Comparison of ENCODE assay signal across 17 cellular contexts in genomic region chr12:25242981-25243764, GRCh38. TPM values are rescaled to one million over a fixed set of nuclear protein-coding genes. Genes with fewer than 3 reads are reported as not detected.
A peak's percentile ranks its signal among the peaks of the same experiment; 100 is the strongest.
DNase-seq lines count a peak whose midpoint lies in the region; ATAC-seq and TF ChIP-seq lines count a peak whose summit lies in the region.
"Had no signal": no experiment of that assay in that cellular context is flagged by ENCODE, and none has a peak within 500 bp of the region (broad histone marks: within the 10 kb centered on the region; RNA-seq: fewer than 3 reads in every experiment).

No MANE protein-coding gene starts in this region.

- H3K4me1 ChIP-seq in Caco-2 (peaks cover 39% of the 10 kb centered on the region), fibroblast of lung (ENCODE audit: control insufficient read depth, extremely low read depth, insufficient read depth, low read length) (peaks cover 5% of the 10 kb centered on the region), muscle layer of duodenum (ENCODE audit: control insufficient read depth in 1 of 2, insufficient read depth in 2 of 2, low read length in 2 of 2) (peaks cover 6% of the 10 kb centered on the region in 2 donors)

- H4K20me1 ChIP-seq in fibroblast of lung (ENCODE audit: control insufficient read depth, extremely low read depth, insufficient read depth, low read length), result no peaks in the 10 kb centered on the region

- H3K79me2 ChIP-seq in fibroblast of lung (ENCODE audit: control insufficient read depth, insufficient read depth, low read length), result peaks cover 26% of the 10 kb centered on the region

- intact Hi-C loops in Caco-2 (cut with micrococcal nuclease; ENCODE audit: unreplicated experiment), result loop anchor here (1.0 kb wide), 1 partner anchor 104 kb away; no protein-coding TSS in a partner anchor

- no peak for ATAC-seq in activated CD8-positive, alpha-beta T cell treated with anti-CD3 and anti-CD28 coated beads, Interleukin-2, amount 10 ng/mL, durations not matched to agents 7 days and 5 days
- ATAC-seq in HG03196 (IDR thresholded peaks at IDR 0.05; ENCODE audit: unreplicated experiment), result no peak
- ATAC-seq: stimulated activated memory B cell treated with anti-CD40 and anti-IgM and Interleukin-4, amounts not matched to agents 10 μg/mL and 1 μg/mL and 100 μg/mL, for 72 hours had no signal

- CTCF ChIA-PET in Caco-2 (lab: Charles Lee), result interaction anchor here (0.7 kb wide), 1 partner anchor 144 kb away, joined by 4 read pairs; no protein-coding TSS in a partner anchor
- CTCF ChIA-PET in activated CD8-positive, alpha-beta T cell treated with anti-CD3 and anti-CD28 coated beads, Interleukin-2, amount 10 ng/mL, durations not matched to agents 7 days and 5 days (lab: Charles Lee), result interaction anchor here (1.1 to 1.3 kb wide), 2 partner anchors 9 to 10 kb away, joined by 3 read pairs; no protein-coding TSS in a partner anchor

- TF ChIP-seq CTCF in Caco-2 (IDR thresholded peaks at IDR 0.05; ENCODE audit: insufficient read depth in 1 of 2, low read depth in 1 of 2, low read length in 1 of 2, severe bottlenecking in 1 of 2, unreplicated experiment in 1 of 2) (no peak), fibroblast of lung (conservative IDR thresholded peaks at IDR 0.05 in 1 of 2, IDR thresholded peaks at IDR 0.05 in 1 of 2; ENCODE audit: low read depth in 1 of 2, low read length in 2 of 2) (no peak)

- no peaks in the 10 kb centered on the region for H3K27me3 Mint-ChIP-seq in Caco-2 (ENCODE audit: insufficient read depth, unreplicated experiment)
- no peaks in the 10 kb centered on the region for H3K27me3 Mint-ChIP-seq in activated CD8-positive, alpha-beta T cell treated with anti-CD3 and anti-CD28 coated beads, Interleukin-2, amount 10 ng/mL, durations not matched to agents 7 days and 5 days (ENCODE audit: low read depth)
- H3K27me3 Mint-ChIP-seq: stimulated activated memory B cell treated with anti-CD40 and anti-IgM and Interleukin-4, amounts not matched to agents 10 μg/mL and 1 μg/mL and 100 μg/mL, for 72 hours had no signal

- H3K4me2 ChIP-seq in fibroblast of lung (ENCODE audit: extremely low read depth, insufficient read depth, low read length), result no peak overlapping the region

- peaks cover 53% of the 10 kb centered on the region for H3K4me1 Mint-ChIP-seq in Caco-2 (ENCODE audit: low read depth, unreplicated experiment)
- peaks cover 28% of the 10 kb centered on the region for H3K4me1 Mint-ChIP-seq in activated CD8-positive, alpha-beta T cell treated with anti-CD3 and anti-CD28 coated beads, Interleukin-2, amount 10 ng/mL, durations not matched to agents 7 days and 5 days (ENCODE audit: low read depth)

- H3K36me3 Mint-ChIP-seq in Caco-2 (ENCODE audit: insufficient read depth, unreplicated experiment), result peaks cover 96% of the 10 kb centered on the region
- peaks cover 59% of the 10 kb centered on the region for H3K36me3 Mint-ChIP-seq in activated CD8-positive, alpha-beta T cell treated with anti-CD3 and anti-CD28 coated beads, Interleukin-2, amount 10 ng/mL, durations not matched to agents 7 days and 5 days (ENCODE audit: low read depth)

- H3K36me3 ChIP-seq in Caco-2 (ENCODE audit: control insufficient read depth, insufficient read depth, low read length), result peaks cover 3% of the 10 kb centered on the region
- H3K36me3 ChIP-seq in fibroblast of lung (ENCODE audit: control insufficient read depth, insufficient read depth, low read length), result no peaks in the 10 kb centered on the region
- peaks cover 0 to 11% of the 10 kb centered on the region in 2 donors for H3K36me3 ChIP-seq in muscle layer of duodenum (ENCODE audit: control insufficient read depth in 1 of 2, insufficient read depth in 2 of 2, low read length in 2 of 2)
- H3K36me3 ChIP-seq: brain microvascular endothelial cell had no signal

- H3K27ac ChIP-seq in fibroblast of lung (ENCODE audit: insufficient read depth, low read length) (no peak overlapping the region), muscle layer of duodenum (ENCODE audit: low read length) (peak overlapping the region; percentile 19)
- H3K27ac ChIP-seq: brain microvascular endothelial cell, VCaP had no signal

- H3K4me3 Mint-ChIP-seq in Caco-2 (ENCODE audit: unreplicated experiment), result peak overlapping the region; percentile 64
- no peak overlapping the region for H3K4me3 Mint-ChIP-seq in activated CD8-positive, alpha-beta T cell treated with anti-CD3 and anti-CD28 coated beads, Interleukin-2, amount 10 ng/mL, durations not matched to agents 7 days and 5 days
- H3K4me3 Mint-ChIP-seq: stimulated activated memory B cell treated with anti-CD40 and anti-IgM and Interleukin-4, amounts not matched to agents 10 μg/mL and 1 μg/mL and 100 μg/mL, for 72 hours had no signal

- H3K27ac Mint-ChIP-seq in Caco-2 (ENCODE audit: unreplicated experiment), result peak overlapping the region; percentile 88
- H3K27ac Mint-ChIP-seq in activated CD8-positive, alpha-beta T cell treated with anti-CD3 and anti-CD28 coated beads, Interleukin-2, amount 10 ng/mL, durations not matched to agents 7 days and 5 days, result no peak overlapping the region
- H3K27ac Mint-ChIP-seq: stimulated activated memory B cell treated with anti-CD40 and anti-IgM and Interleukin-4, amounts not matched to agents 10 μg/mL and 1 μg/mL and 100 μg/mL, for 72 hours had no signal

- no peak overlapping the region for H2AFZ ChIP-seq in fibroblast of lung (ENCODE audit: low read length)

- DNase-seq in Caco-2 (peak; percentile 66 to 68), RKO (ENCODE audit: low spot score) (peak; percentile 27), fibroblast of lung (ENCODE audit: low read depth in 2 of 2) (peak; percentile 28 to 33), OCI-M2 (lab: John Stamatoyannopoulos, UW; ENCODE audit: unreplicated experiment) (no peak)
- DNase-seq in activated CD8-positive, alpha-beta T cell treated with anti-CD3 and anti-CD28 coated beads, Interleukin-2, amount 10 ng/mL, durations not matched to agents 7 days and 5 days, result no peak
- DNase-seq in NK-92 treated with Interleukin-12 subunit alpha and Interleukin-12 subunit beta, amount 100 ng/mL, for 24 hours (lab: John Stamatoyannopoulos, UW), result no peak
- DNase-seq: activated gamma-delta T cell; brain microvascular endothelial cell; effector memory CD4-positive, alpha-beta T cell; midbrain; NCI-H69; occipital lobe; SW 1271 had no signal

- BruUV-seq in Caco-2 (replicated peaks; lab: Mats Ljungman, UMichigan), result TSS peak; percentile 99

- H3K9me3 ChIP-seq in Caco-2 (no peaks in the 10 kb centered on the region), fibroblast of lung (ENCODE audit: control insufficient read depth, insufficient read depth, low read depth, low read length) (no peaks in the 10 kb centered on the region), muscle layer of duodenum (ENCODE audit: control insufficient read depth in 1 of 2, low read length in 2 of 2) (no peaks in the 10 kb centered on the region)

- no peaks in the 10 kb centered on the region for H3K9me3 Mint-ChIP-seq in Caco-2 (ENCODE audit: unreplicated experiment)
- no peaks in the 10 kb centered on the region for H3K9me3 Mint-ChIP-seq in activated CD8-positive, alpha-beta T cell treated with anti-CD3 and anti-CD28 coated beads, Interleukin-2, amount 10 ng/mL, durations not matched to agents 7 days and 5 days (ENCODE audit: insufficient read depth)
- H3K9me3 Mint-ChIP-seq: stimulated activated memory B cell treated with anti-CD40 and anti-IgM and Interleukin-4, amounts not matched to agents 10 μg/mL and 1 μg/mL and 100 μg/mL, for 72 hours had no signal

- POLR2A ChIA-PET in Caco-2 (lab: Charles Lee), result no interaction called here
- POLR2A ChIA-PET in activated CD8-positive, alpha-beta T cell treated with anti-CD3 and anti-CD28 coated beads, Interleukin-2, amount 10 ng/mL, durations not matched to agents 7 days and 5 days (lab: Charles Lee), result interaction anchor here (0.6 kb wide), 1 partner anchor 121 kb away, joined by 3 read pairs; no protein-coding TSS in a partner anchor

- H3K9ac ChIP-seq in fibroblast of lung (ENCODE audit: insufficient read depth, low read length), result no peak overlapping the region

- H3K4me3 ChIP-seq in Caco-2 (ENCODE audit: low read depth, low read length), result no peak overlapping the region
- H3K4me3 ChIP-seq in fibroblast of lung (replicated peaks in 1 of 4; ENCODE audit: control extremely low read depth in 1 of 4, insufficient read depth in 1 of 4, low read depth in 3 of 4, low read length in 4 of 4), result no peak overlapping the region
- H3K4me3 ChIP-seq in muscle layer of duodenum (ENCODE audit: low read depth in 1 of 2, low read length in 2 of 2), result no peak overlapping the region

- no peaks in the 10 kb centered on the region for H3K27me3 ChIP-seq in Caco-2 (replicated peaks; ENCODE audit: control insufficient read depth, insufficient read depth, low read length)
- no peaks in the 10 kb centered on the region for H3K27me3 ChIP-seq in fibroblast of lung (ENCODE audit: control insufficient read depth, insufficient read depth, low read length)
- H3K27me3 ChIP-seq in muscle layer of duodenum (ENCODE audit: low read depth, low read length), result no peaks in the 10 kb centered on the region
- H3K27me3 ChIP-seq: brain microvascular endothelial cell had no signal

RNA-seq across cellular contexts. Expression of gene KRAS, which starts 7.6 kb away (rescaled TPM):
- 162 and 179 TPM in 2 replicates for total RNA-seq in Caco-2 (2022)
- 12.3 and 15.0 TPM in 2 replicates for total RNA-seq in fibroblast of lung
- 21.2 and 31.3 TPM in 2 replicates for polyA plus RNA-seq in fibroblast of lung
- 12.3 and 19.1 TPM in 2 replicates for polyA plus RNA-seq in fibroblast of lung (2012)
- 6.7 and 11.7 TPM in 2 replicates for polyA minus RNA-seq in fibroblast of lung (ENCODE audit: low replicate concordance)
- 10 to 100 TPM; 33.4 to 37.6 TPM for total RNA-seq in activated CD8-positive, alpha-beta T cell treated with anti-CD3 and anti-CD28 coated beads, Interleukin-2, amount 10 ng/mL, durations not matched to agents 7 days and 5 days

RNA-seq across cellular contexts. Expression of gene ETFRF1, which starts 48.1 kb away (rescaled TPM):
- total RNA-seq in Caco-2 (2022) (9.5 and 10.2 TPM in 2 replicates), fibroblast of lung (13.9 and 17.3 TPM in 2 replicates)
- 23.4 and 28.0 TPM in 2 replicates for polyA plus RNA-seq in fibroblast of lung
- polyA plus RNA-seq in fibroblast of lung (2012), result 14.8 and 18.3 TPM in 2 replicates
- polyA minus RNA-seq in fibroblast of lung (ENCODE audit: low replicate concordance), result not detected in 2 replicates
- total RNA-seq in activated CD8-positive, alpha-beta T cell treated with anti-CD3 and anti-CD28 coated beads, Interleukin-2, amount 10 ng/mL, durations not matched to agents 7 days and 5 days, result 1 to 10 TPM; 8.9 to 9.7 TPM

RNA-seq across cellular contexts. Expression of gene DNAI7, which starts 48.2 kb away (rescaled TPM):
- total RNA-seq in Caco-2 (2022) (0.66 and 0.67 TPM in 2 replicates), fibroblast of lung (0.17 and 0.26 TPM in 2 replicates)
- 0.14 and 0.23 TPM in 2 replicates for polyA plus RNA-seq in fibroblast of lung
- 0.13 and 0.17 TPM in 2 replicates for polyA plus RNA-seq in fibroblast of lung (2012)
- polyA minus RNA-seq in fibroblast of lung (ENCODE audit: low replicate concordance), result not detected in 2 replicates
- under 1 TPM in 1 of 2 experiments, not detected in 1; 0.16 TPM for total RNA-seq in activated CD8-positive, alpha-beta T cell treated with anti-CD3 and anti-CD28 coated beads, Interleukin-2, amount 10 ng/mL, durations not matched to agents 7 days and 5 days

Comparison
In these comparisons a context has a peak if more than half of its experiments do, and no peak if none do; other contexts are left out.
1. DNase-seq: peak in Caco-2 (2 of 2), RKO (single experiment) and fibroblast of lung (2 of 2); none in OCI-M2 (single experiment), activated CD8-positive, alpha-beta T cell treated with anti-CD3 and anti-CD28 coated beads, Interleukin-2, amount 10 ng/mL, durations not matched to agents 7 days and 5 days (single experiment) and NK-92 treated with Interleukin-12 subunit alpha and Interleukin-12 subunit beta, amount 100 ng/mL, for 24 hours (single experiment).